In genomic region chr2:36370281-36370680, GRCh38 we compare ENCODE assay signal across 2 cellular contexts.
TF ChIP-seq lines count a peak whose summit lies in the region.

No MANE protein-coding gene starts in this region.

TF ChIP-seq in SK-N-SH, 30 proteins besides CTCF, POLR2A, EP300 and RAD21 (continued from another document):
- TF ChIP-seq FOXM1 (IDR thresholded peaks at IDR 0.05; ENCODE audit: low read depth): no peak
- TF ChIP-seq EZH2phosphoT487 (IDR thresholded peaks at IDR 0.05; ENCODE audit: borderline replicate concordance, low read depth): no peak
- no peak for TF ChIP-seq SMC3 (IDR thresholded peaks at IDR 0.05; ENCODE audit: low read depth, low read length)
- TF ChIP-seq USF1 (IDR thresholded peaks at IDR 0.05; ENCODE audit: borderline replicate concordance, low read depth): no peak
- no peak for TF ChIP-seq REST (IDR thresholded peaks at IDR 0.05; ENCODE audit: low read depth, low read length)
- TF ChIP-seq CHD2 (IDR thresholded peaks at IDR 0.05; ENCODE audit: low read length, partially characterized antibody): no peak
- TF ChIP-seq MAX (IDR thresholded peaks at IDR 0.05; ENCODE audit: low read depth): no peak
- no peak for TF ChIP-seq POLR2AphosphoS5 (IDR thresholded peaks at IDR 0.05; ENCODE audit: low read depth, low read length)
- TF ChIP-seq TCF12 (IDR thresholded peaks at IDR 0.05): no peak
- TF ChIP-seq RXRA (IDR thresholded peaks at IDR 0.05; ENCODE audit: borderline replicate concordance, low read depth): no peak
- no peak for TF ChIP-seq MXI1 (IDR thresholded peaks at IDR 0.05; ENCODE audit: low read depth, low read length)
- TF ChIP-seq NRF1 (IDR thresholded peaks at IDR 0.05; ENCODE audit: low read depth, low read length): no peak
- no peak for TF ChIP-seq FOSL2 (IDR thresholded peaks at IDR 0.05; ENCODE audit: borderline replicate concordance, low read depth)
- TF ChIP-seq FOXJ3 (CRISPR knock-in tag; IDR thresholded peaks at IDR 0.05): no peak
- no peak for TF ChIP-seq PBX3 (IDR thresholded peaks at IDR 0.05)
- no peak for TF ChIP-seq RCOR1 (IDR thresholded peaks at IDR 0.05; ENCODE audit: low read length)
- no peak for TF ChIP-seq RFX5 (IDR thresholded peaks at IDR 0.05; ENCODE audit: low read length)

TF ChIP-seq in SK-N-SH treated with all-trans-retinoic acid at 6 μM for 48 hours, 23 proteins besides CTCF, POLR2A, EP300 and RAD21 (continued from another document):
- no peak for TF ChIP-seq PATZ1 (CRISPR knock-in tag; IDR thresholded peaks at IDR 0.05; ENCODE audit: borderline replicate concordance)
- TF ChIP-seq TOX (CRISPR knock-in tag; IDR thresholded peaks at IDR 0.05; ENCODE audit: borderline replicate concordance): no peak
- TF ChIP-seq PPARA (CRISPR knock-in tag; IDR thresholded peaks at IDR 0.05; ENCODE audit: borderline replicate concordance): no peak
- TF ChIP-seq CREB5 (CRISPR knock-in tag; IDR thresholded peaks at IDR 0.05; ENCODE audit: low read depth): no peak
- no peak for TF ChIP-seq ARNTL (CRISPR knock-in tag; IDR thresholded peaks at IDR 0.05; ENCODE audit: borderline replicate concordance, low read depth)
- TF ChIP-seq RARB (CRISPR knock-in tag; IDR thresholded peaks at IDR 0.05): no peak
- TF ChIP-seq BACH2 (CRISPR knock-in tag; IDR thresholded peaks at IDR 0.05; ENCODE audit: borderline replicate concordance): no peak
- no peak for TF ChIP-seq TCF4 (CRISPR knock-in tag; IDR thresholded peaks at IDR 0.05; ENCODE audit: borderline replicate concordance)
- TF ChIP-seq TSHZ2 (CRISPR knock-in tag; IDR thresholded peaks at IDR 0.05): no peak
- TF ChIP-seq ISL1 (CRISPR knock-in tag; IDR thresholded peaks at IDR 0.05): no peak
- no peak for TF ChIP-seq ZNF565 (CRISPR knock-in tag; conservative IDR thresholded peaks at IDR 0.05; ENCODE audit: low read depth)
- no peak for TF ChIP-seq POU6F1 (CRISPR knock-in tag; IDR thresholded peaks at IDR 0.05; ENCODE audit: borderline replicate concordance, low read depth)
- no peak for TF ChIP-seq ZNF70 (CRISPR knock-in tag; IDR thresholded peaks at IDR 0.05)
- TF ChIP-seq GLIS3 (CRISPR knock-in tag; IDR thresholded peaks at IDR 0.05): no peak
